29 cellular contexts compared by ENCODE assay signal in the genomic region with DNA sequence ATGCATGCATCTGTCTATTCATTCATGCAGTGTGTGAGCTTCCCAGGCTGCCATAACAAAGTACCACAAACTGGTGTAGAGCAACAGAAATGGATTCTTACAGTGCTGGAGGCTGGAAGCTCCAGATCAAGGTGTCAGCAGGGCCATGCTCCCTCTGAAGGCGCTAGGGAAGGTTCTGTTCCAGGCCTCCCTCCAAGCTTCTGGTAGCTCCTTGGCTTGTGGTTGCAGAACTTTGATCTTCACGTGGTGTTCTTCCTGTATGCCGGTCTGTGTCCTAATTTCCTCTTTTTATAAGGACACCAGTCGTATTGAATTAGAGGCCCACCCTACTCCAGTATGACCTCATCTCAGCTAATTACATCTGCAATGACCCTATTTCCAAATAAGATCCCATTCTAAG. TPM values are rescaled to one million over a fixed set of nuclear protein-coding genes. Genes with fewer than 3 reads are reported as not detected.
DNase-seq lines count a peak whose midpoint lies in the region; ATAC-seq and TF ChIP-seq lines count a peak whose summit lies in the region.
"Had no signal": no experiment of that assay in that cellular context is flagged by ENCODE, and none has a peak within 500 bp of the region (broad histone marks: within the 10 kb centered on the region; RNA-seq: fewer than 3 reads in every experiment).

No MANE protein-coding gene starts in this region.

- ATAC-seq in CD4-positive, alpha-beta T cell (ENCODE audit: poor library complexity), result no peak
- ATAC-seq: GM12878; right lobe of liver; stimulated activated naive CD8-positive, alpha-beta T cell treated with anti-CD3 and anti-CD28 coated beads, Interleukin-15, Interleukin-2, amounts not matched to agents 100 U/mL and 50 U/mL, for 24 hours had no signal

- peaks cover 16% of the 10 kb centered on the region for H3K4me1 Mint-ChIP-seq in CD4-positive, alpha-beta T cell (ENCODE audit: low read depth)

- no peak overlapping the region for H3K27ac Mint-ChIP-seq in CD4-positive, alpha-beta T cell
- H3K27ac Mint-ChIP-seq: activated B cell treated with CpG ODN at 0.5 μM for 24 hours; activated naive CD8-positive, alpha-beta T cell treated with anti-CD3 and anti-CD28 coated beads for 36 hours; nephron progenitor cell had no signal

- H3K27me3 Mint-ChIP-seq in CD4-positive, alpha-beta T cell, result no peaks in the 10 kb centered on the region
- H3K27me3 Mint-ChIP-seq: activated naive CD8-positive, alpha-beta T cell treated with anti-CD3 and anti-CD28 coated beads for 36 hours had no signal

- no peak overlapping the region for H4K8ac ChIP-seq in neuronal stem cell (ENCODE audit: low read depth, low read length)

- no peak overlapping the region for H3K4me2 ChIP-seq in neuronal stem cell (ENCODE audit: insufficient read depth, low read length, poor library complexity, severe bottlenecking)

- peak overlapping the region; percentile 21 for H3K18ac ChIP-seq in neuronal stem cell (ENCODE audit: low read length)

- WGBS in neuronal stem cell (ENCODE audit: extremely low coverage in 2 of 2, insufficient read length in 2 of 2, insufficient replicate concordance in 1 of 2), 2 donors, result no CpG with 5 or more reads among the region's 4 CpGs

- intact Hi-C loops in CD4-positive, alpha-beta T cell (cut with DNase I, micrococcal nuclease), result loop anchor here in 1 of 2 experiments (5.0 kb wide), 1 partner anchor 53 kb away; a partner anchor contains a TSS

- no peaks in the 10 kb centered on the region for H3K27me3 ChIP-seq in CD4-positive, alpha-beta T cell (ENCODE audit: control insufficient read depth, insufficient read depth, low read length)
- H3K27me3 ChIP-seq in neuronal stem cell (ENCODE audit: control insufficient read depth in 3 of 3, insufficient read depth in 3 of 3, low read depth in 1 of 3, low read length in 3 of 3), result no peaks in the 10 kb centered on the region
- H3K27me3 ChIP-seq: ascending aorta, Peyer's patch, right lobe of liver, SJSA1 had no signal

- no peak overlapping the region for H4K91ac ChIP-seq in neuronal stem cell (ENCODE audit: low read depth, low read length, poor library complexity)

- POLR2A ChIA-PET in CD4-positive, alpha-beta T cell (lab: Charles Lee), result no interaction called here

- CTCF ChIA-PET in CD4-positive, alpha-beta T cell (lab: Charles Lee), result interaction anchor here (1.1 kb wide), 1 partner anchor 7 kb away, joined by 4 read pairs; no protein-coding TSS in a partner anchor

- TF ChIP-seq CTCF in CD4-positive, alpha-beta T cell (IDR thresholded peaks at IDR 0.05), result no peak

- no peak overlapping the region for H2BK12ac ChIP-seq in neuronal stem cell (ENCODE audit: low read length)

- no peaks in the 10 kb centered on the region for H3K36me3 ChIP-seq in neuronal stem cell (replicated peaks in 1 of 2; ENCODE audit: control insufficient read depth in 2 of 2, insufficient read depth in 2 of 2, low read length in 2 of 2)
- H3K36me3 ChIP-seq: ascending aorta, left ventricle myocardium inferior, Peyer's patch, right lobe of liver, SJSA1, thoracic aorta had no signal

- no peaks in the 10 kb centered on the region for H3K36me3 Mint-ChIP-seq in CD4-positive, alpha-beta T cell (ENCODE audit: low read depth)
- H3K36me3 Mint-ChIP-seq: activated naive CD8-positive, alpha-beta T cell treated with anti-CD3 and anti-CD28 coated beads for 36 hours had no signal

- no peaks in the 10 kb centered on the region for H3K79me1 ChIP-seq in neuronal stem cell (ENCODE audit: low read depth, low read length)

- H2AFZ ChIP-seq in neuronal stem cell (ENCODE audit: low read length), result no peak overlapping the region

- no peak overlapping the region for H2BK5ac ChIP-seq in neuronal stem cell (ENCODE audit: low read length)

- H3K9ac ChIP-seq in neuronal stem cell (ENCODE audit: low read depth, low read length, poor library complexity), result no peak overlapping the region

- H3K4me3 ChIP-seq in neuronal stem cell (ENCODE audit: low read length in 2 of 2), result no peak overlapping the region
- H3K4me3 ChIP-seq: ascending aorta, GM12878, left ventricle myocardium inferior, Peyer's patch, right lobe of liver, SJSA1, thoracic aorta had no signal

- no peak overlapping the region for H2BK120ac ChIP-seq in neuronal stem cell (ENCODE audit: low read depth, low read length)

- peaks cover 1 to 5% of the 10 kb centered on the region in 2 donors for H3K4me1 ChIP-seq in neuronal stem cell (ENCODE audit: control insufficient read depth in 2 of 2, insufficient read depth in 1 of 2, low read depth in 1 of 2, low read length in 2 of 2)

- no peak overlapping the region for H3K4ac ChIP-seq in neuronal stem cell (ENCODE audit: low read length)

- H3K9me3 Mint-ChIP-seq in CD4-positive, alpha-beta T cell, result no peaks in the 10 kb centered on the region
- H3K9me3 Mint-ChIP-seq: activated B cell treated with CpG ODN at 0.5 μM for 24 hours; activated naive CD8-positive, alpha-beta T cell treated with anti-CD3 and anti-CD28 coated beads for 36 hours; T-helper 1 cell treated with Interleukin-12 subunit alpha and Interleukin-12 subunit beta and Interleukin-4 antibody, amounts not matched to agents 30 μg/mL and 1 μg/mL, for 36 hours had no signal

- no peak overlapping the region for H3K27ac ChIP-seq in CD4-positive, alpha-beta T cell (ENCODE audit: low read depth, low read length)
- H3K27ac ChIP-seq in neuronal stem cell (replicated peaks; ENCODE audit: low read length), result no peak overlapping the region
- H3K27ac ChIP-seq: ascending aorta, left ventricle myocardium inferior, Peyer's patch, right lobe of liver, SJSA1, thoracic aorta had no signal

- no peak overlapping the region for H2AK5ac ChIP-seq in neuronal stem cell (ENCODE audit: low read depth, low read length)

- DNase-seq in CD4-positive, alpha-beta T cell, result no peak
- DNase-seq in Kasumi-1 (lab: John Stamatoyannopoulos, UW) (peak; percentile 91 to 93), SIG-M5 (lab: John Stamatoyannopoulos, UW) (peak; percentile 17), neuronal stem cell (ENCODE audit: low spot score) (no peak), NCI-H1105 treated with DMSO at 0.1 percent for 48 hours (lab: John Stamatoyannopoulos, UW) (no peak), NCI-H2196 (lab: John Stamatoyannopoulos, UW; ENCODE audit: unreplicated experiment) (no peak), DMS53 (lab: John Stamatoyannopoulos, UW) (no peak)
- DNase-seq: activated B cell treated with CpG ODN at 0.5 μM for 24 hours; activated effector memory CD4-positive, alpha-beta T cell treated with Interleukin-2 at 50 U/mL for 16 hours; activated naive CD8-positive, alpha-beta T cell treated with anti-CD3 and anti-CD28 coated beads for 36 hours; caudate nucleus; dermis blood vessel endothelial cell; DND-41; left ventricle myocardium inferior; NCI-H2081; NCI-H446; NCI-H82; nephron progenitor cell; Peyer's patch; stimulated activated naive CD8-positive, alpha-beta T cell treated with anti-CD3 and anti-CD28 coated beads, Interleukin-15, Interleukin-2, amounts not matched to agents 100 U/mL and 50 U/mL, for 24 hours had no signal

- peak overlapping the region; percentile 7 for H3K23ac ChIP-seq in neuronal stem cell (ENCODE audit: low read depth, low read length, poor library complexity)

- no peak overlapping the region for H2BK15ac ChIP-seq in neuronal stem cell (ENCODE audit: low read length)

- H3K9me3 ChIP-seq in CD4-positive, alpha-beta T cell (ENCODE audit: control insufficient read depth, low read length), result no peaks in the 10 kb centered on the region
- H3K9me3 ChIP-seq in neuronal stem cell (replicated peaks in 1 of 2; ENCODE audit: control insufficient read depth in 2 of 2, insufficient read depth in 1 of 2, low read depth in 1 of 2, low read length in 2 of 2), result no peaks in the 10 kb centered on the region
- H3K9me3 ChIP-seq: ascending aorta, left ventricle myocardium inferior, Peyer's patch, right lobe of liver, SJSA1, thoracic aorta had no signal

- no peak overlapping the region for H3K14ac ChIP-seq in neuronal stem cell (ENCODE audit: low read length)

- H3K4me3 Mint-ChIP-seq in CD4-positive, alpha-beta T cell, result peak overlapping the region; percentile 28
- H3K4me3 Mint-ChIP-seq: activated B cell treated with CpG ODN at 0.5 μM for 24 hours; activated naive CD8-positive, alpha-beta T cell treated with anti-CD3 and anti-CD28 coated beads for 36 hours; nephron progenitor cell; T-helper 1 cell treated with Interleukin-12 subunit alpha and Interleukin-12 subunit beta and Interleukin-4 antibody, amounts not matched to agents 30 μg/mL and 1 μg/mL, for 36 hours had no signal

RNA-seq across cellular contexts. Expression of a gene that starts 3.1 kb away (rescaled TPM):
- not detected for total RNA-seq in CD4-positive, alpha-beta T cell
- 5.1 TPM for polyA plus RNA-seq in neuronal stem cell (2013, experiment 1 of 2)
- polyA plus RNA-seq in neuronal stem cell (2013, experiment 2 of 2), result 5.0 TPM
- total RNA-seq: activated B cell treated with CpG ODN at 0.5 μM for 24 hours had no signal

RNA-seq across cellular contexts. Expression of a gene that starts 32.1 kb away (rescaled TPM):
- total RNA-seq in CD4-positive, alpha-beta T cell, result not detected
- polyA plus RNA-seq in neuronal stem cell (2013, experiment 1 of 2), result not detected
- polyA plus RNA-seq in neuronal stem cell (2013, experiment 2 of 2), result not detected
- total RNA-seq: activated B cell treated with CpG ODN at 0.5 μM for 24 hours; activated naive CD8-positive, alpha-beta T cell treated with anti-CD3 and anti-CD28 coated beads for 36 hours; ascending aorta; dermis blood vessel endothelial cell; GM12878; H4; LHCN-M2; Peyer's patch; posterior vena cava; right lobe of liver; SJSA1; thoracic aorta had no signal

RNA-seq across cellular contexts. Expression of a gene that starts 51.8 kb away (rescaled TPM):
- total RNA-seq in CD4-positive, alpha-beta T cell, result 100 to 1,000 TPM; 678 to 711 TPM
- 106 TPM for polyA plus RNA-seq in neuronal stem cell (2013, experiment 1 of 2)
- 112 TPM for polyA plus RNA-seq in neuronal stem cell (2013, experiment 2 of 2)

RNA-seq across cellular contexts. Expression of a gene that starts 51.9 kb away (rescaled TPM):
- total RNA-seq in CD4-positive, alpha-beta T cell, result 10 to 100 TPM; 14.1 to 14.3 TPM
- polyA plus RNA-seq in neuronal stem cell (2013, experiment 1 of 2), result 39.8 TPM
- polyA plus RNA-seq in neuronal stem cell (2013, experiment 2 of 2), result 38.1 TPM
- total RNA-seq: ascending aorta had no signal

RNA-seq across cellular contexts. Expression of a gene that starts 52.9 kb away (rescaled TPM):
- 1 to 10 TPM in 1 of 2 experiments, under 1 TPM in 1; 0.98 to 1.2 TPM for total RNA-seq in CD4-positive, alpha-beta T cell
- polyA plus RNA-seq in neuronal stem cell (2013, experiment 1 of 2), result 0.43 TPM
- 0.50 TPM for polyA plus RNA-seq in neuronal stem cell (2013, experiment 2 of 2)
- total RNA-seq: dermis blood vessel endothelial cell, H4 had no signal

Comparison
In these comparisons a context has a peak if more than half of its experiments do, and no peak if none do; other contexts are left out.
1. DNase-seq: peak in Kasumi-1 (2 of 2) and SIG-M5 (single experiment); none in CD4-positive, alpha-beta T cell (0 of 10), neuronal stem cell (single experiment), NCI-H1105 treated with DMSO at 0.1 percent for 48 hours (single experiment), NCI-H2196 (single experiment) and DMS53 (single experiment).